In genomic region chr9:123033864-123034598, GRCh38 we compare ENCODE assay signal across 16 cellular contexts. TPM values are rescaled to one million over a fixed set of nuclear protein-coding genes. Genes with fewer than 3 reads are reported as not detected.
A peak's percentile ranks its signal among the peaks of the same experiment; 100 is the strongest.
DNase-seq lines count a peak whose midpoint lies in the region; ATAC-seq and TF ChIP-seq lines count a peak whose summit lies in the region.
"Had no signal": no experiment of that assay in that cellular context is flagged by ENCODE, and none has a peak within 500 bp of the region (broad histone marks: within the 10 kb centered on the region; RNA-seq: fewer than 3 reads in every experiment).

No MANE protein-coding gene starts in this region.

- H2BK120ac ChIP-seq in H9 (ENCODE audit: low read depth, low read length, poor library complexity, severe bottlenecking), result no peak overlapping the region

- H3K9me3 ChIP-seq in H9 (ENCODE audit: control insufficient read depth, low read depth, low read length) (no peaks in the 10 kb centered on the region), hepatocyte (ENCODE audit: low read depth) (no peaks in the 10 kb centered on the region), smooth muscle cell (replicated peaks; ENCODE audit: low read depth) (no peaks in the 10 kb centered on the region)
- H3K9me3 ChIP-seq: SJSA1 had no signal

- TF ChIP-seq CTCF in H9 (conservative IDR thresholded peaks at IDR 0.05) (no peak), brain microvascular endothelial cell (IDR thresholded peaks at IDR 0.05; ENCODE audit: low read depth, low read length, missing control alignments) (no peak), hepatocyte (IDR thresholded peaks at IDR 0.05; ENCODE audit: poor library complexity) (no peak), smooth muscle cell (IDR thresholded peaks at IDR 0.05; ENCODE audit: borderline replicate concordance, insufficient read depth, poor library complexity, severe bottlenecking) (no peak)

- peak overlapping the region in 2 of 3 experiments; percentile 21 to 37; a peak in 2 of 7 replicates for H3K27ac Mint-ChIP-seq in H9
- H3K27ac Mint-ChIP-seq: dendritic cell treated with granulocyte-macrophage colony-stimulating factor and Interleukin-4, amounts not matched to agents 40 ng/mL and 50 ng/mL, for 4 days had no signal

- in situ Hi-C loops in brain microvascular endothelial cell (cut with HindIII; ENCODE audit: low pct_ligation_motif_present, low sequenced_read_pairs), result no loop called here

- no peaks in the 10 kb centered on the region for H3F3A ChIP-seq in smooth muscle cell (ENCODE audit: low read depth)

- DNase-seq in H9 (no peak), brain microvascular endothelial cell (peak; percentile 22), hepatocyte (ENCODE audit: low spot score) (peak; percentile 8), smooth muscle cell (lab: John Stamatoyannopoulos, UW; ENCODE audit: unreplicated experiment) (no peak), NCI-H2029 treated with DMSO at 0.1 percent for 48 hours (lab: John Stamatoyannopoulos, UW) (no peak), glomerular visceral epithelial cell (ENCODE audit: extremely low spot score) (no peak), left colon (no peak)
- DNase-seq: activated naive CD4-positive, alpha-beta T cell; CD4-positive, CD25-positive, alpha-beta regulatory T cell; Karpas-422; NCI-H446 had no signal

- no peak overlapping the region for H3K9ac ChIP-seq in H9 (ENCODE audit: extremely low read depth, insufficient read length, low read length)
- no peak overlapping the region for H3K9ac ChIP-seq in smooth muscle cell (ENCODE audit: low read depth)

- peaks cover 0 to 16% (median 5%) of the 10 kb centered on the region in 3 experiments; a peak in 5 of 7 replicates for H3K36me3 Mint-ChIP-seq in H9 (ENCODE audit: insufficient read depth in 1 of 3, low read depth in 3 of 3)

- no peak overlapping the region for H3K4me3 ChIP-seq in brain microvascular endothelial cell (ENCODE audit: low read depth, low read length)
- no peak overlapping the region for H3K4me3 ChIP-seq in hepatocyte
- H3K4me3 ChIP-seq in smooth muscle cell, result peak overlapping the region; percentile 13
- H3K4me3 ChIP-seq: SJSA1 had no signal

- H3K27ac ChIP-seq in H9 (ENCODE audit: insufficient read length, low read depth, low read length), result no peak overlapping the region
- no peak overlapping the region for H3K27ac ChIP-seq in brain microvascular endothelial cell
- no peak overlapping the region for H3K27ac ChIP-seq in hepatocyte
- no peak overlapping the region for H3K27ac ChIP-seq in smooth muscle cell (ENCODE audit: low read depth)
- H3K27ac ChIP-seq: SJSA1 had no signal

- H3K4me2 ChIP-seq in H9 (ENCODE audit: insufficient read depth, insufficient read length, low read length) (no peak overlapping the region), hepatocyte (peak overlapping the region; percentile 50), smooth muscle cell (peak overlapping the region; percentile 35)

- no peak overlapping the region for H3K14ac ChIP-seq in H9 (ENCODE audit: insufficient read depth, low read length)

- no peaks in the 10 kb centered on the region for H3K9me3 Mint-ChIP-seq in H9
- H3K9me3 Mint-ChIP-seq: CD4-positive, CD25-positive, alpha-beta regulatory T cell; dendritic cell treated with granulocyte-macrophage colony-stimulating factor and Interleukin-4, amounts not matched to agents 40 ng/mL and 50 ng/mL, for 4 days; stimulated activated naive CD8-positive, alpha-beta T cell treated with anti-CD3 and anti-CD28 coated beads, Interleukin-15, Interleukin-2, amounts not matched to agents 100 ng/mL and 50 ng/mL, for 24 hours had no signal

- H3K23me2 ChIP-seq in H9 (ENCODE audit: insufficient read length, low read depth, low read length, poor library complexity, severe bottlenecking), result no peaks in the 10 kb centered on the region

- peaks cover 0 to 11% of the 10 kb centered on the region in 2 experiments; a peak in 2 of 4 replicates for H3K4me1 Mint-ChIP-seq in H9

- no peak overlapping the region for H2AK5ac ChIP-seq in H9 (ENCODE audit: insufficient read length, low read length)

- no peaks in the 10 kb centered on the region for H3K36me3 ChIP-seq in brain microvascular endothelial cell (replicated peaks)
- H3K36me3 ChIP-seq in hepatocyte (replicated peaks; ENCODE audit: insufficient read depth, low read depth), result no peaks in the 10 kb centered on the region
- H3K36me3 ChIP-seq in smooth muscle cell (ENCODE audit: low read depth), result no peaks in the 10 kb centered on the region
- H3K36me3 ChIP-seq: SJSA1 had no signal

- H2BK20ac ChIP-seq in H9 (ENCODE audit: low read depth, low read length, poor library complexity, severe bottlenecking), result no peak overlapping the region

- no peak overlapping the region for H4K5ac ChIP-seq in H9 (ENCODE audit: insufficient read length, low read depth, low read length)

- no peak overlapping the region for H3K18ac ChIP-seq in H9 (ENCODE audit: insufficient read length, low read depth, low read length)

- no peak overlapping the region for H3T11ph ChIP-seq in H9 (ENCODE audit: low read length)

- H3K23ac ChIP-seq in H9 (ENCODE audit: insufficient read length, low read depth, low read length), result no peak overlapping the region

- H3K9me2 ChIP-seq in hepatocyte (replicated peaks; ENCODE audit: insufficient read depth), result no peaks in the 10 kb centered on the region

- no CpG with 5 or more reads among the region's 8 CpGs for WGBS in H9 (ENCODE audit: extremely low coverage, insufficient read length, low lambda C conversion rate)
- WGBS in hepatocyte (ENCODE audit: low lambda C conversion rate, missing lambda C conversion rate), result 73% methylated on average over 8 of the region's 8 CpGs
- 90% methylated on average over 8 of the region's 8 CpGs for WGBS in smooth muscle cell (ENCODE audit: low lambda C conversion rate)

- H3K79me2 ChIP-seq in H9 (ENCODE audit: insufficient read depth, low read length) (no peaks in the 10 kb centered on the region), hepatocyte (peaks cover 13% of the 10 kb centered on the region), smooth muscle cell (ENCODE audit: low read depth) (no peaks in the 10 kb centered on the region)

- H3K4ac ChIP-seq in H9 (ENCODE audit: low read depth, low read length), result no peak overlapping the region

- no peaks in the 10 kb centered on the region for H3K27me3 Mint-ChIP-seq in H9 (ENCODE audit: low read depth)
- H3K27me3 Mint-ChIP-seq: CD4-positive, CD25-positive, alpha-beta regulatory T cell; stimulated activated naive CD8-positive, alpha-beta T cell treated with anti-CD3 and anti-CD28 coated beads, Interleukin-15, Interleukin-2, amounts not matched to agents 100 ng/mL and 50 ng/mL, for 24 hours had no signal

- no peaks in the 10 kb centered on the region for H3K79me1 ChIP-seq in H9 (ENCODE audit: insufficient read depth, low read depth, low read length, poor library complexity, severe bottlenecking)

- no peak overlapping the region for H4K8ac ChIP-seq in H9 (replicated peaks; ENCODE audit: insufficient read length, low read depth, low read length)

- intact Hi-C loops in left colon (cut with DNase I, micrococcal nuclease), result no loop called here

- H3K56ac ChIP-seq in H9 (ENCODE audit: insufficient read length, low read depth, low read length), result no peak overlapping the region

- H3K4me3 Mint-ChIP-seq in H9, result no peak overlapping the region
- H3K4me3 Mint-ChIP-seq: CD4-positive, CD25-positive, alpha-beta regulatory T cell; dendritic cell treated with granulocyte-macrophage colony-stimulating factor and Interleukin-4, amounts not matched to agents 40 ng/mL and 50 ng/mL, for 4 days; stimulated activated naive CD8-positive, alpha-beta T cell treated with anti-CD3 and anti-CD28 coated beads, Interleukin-15, Interleukin-2, amounts not matched to agents 100 ng/mL and 50 ng/mL, for 24 hours had no signal

- H4K20me1 ChIP-seq in H9 (ENCODE audit: control insufficient read depth, insufficient read depth, insufficient read length) (no peaks in the 10 kb centered on the region), hepatocyte (ENCODE audit: insufficient read depth, poor library complexity, severe bottlenecking) (no peaks in the 10 kb centered on the region), smooth muscle cell (ENCODE audit: low read depth) (peaks cover 4% of the 10 kb centered on the region)

- no peak for ATAC-seq in GM18511 (IDR thresholded peaks at IDR 0.05; ENCODE audit: unreplicated experiment)
- no peak for ATAC-seq in left colon
- ATAC-seq: HCT116 had no signal

- H2AFZ ChIP-seq in H9 (ENCODE audit: low read length) (no peak overlapping the region), hepatocyte (no peak overlapping the region), smooth muscle cell (ENCODE audit: low read depth) (no peak overlapping the region)

- H2BK12ac ChIP-seq in H9 (ENCODE audit: insufficient read length, low read depth, low read length), result no peak overlapping the region

- no peak overlapping the region for H2BK15ac ChIP-seq in H9 (ENCODE audit: low read depth, low read length)

- no peak overlapping the region for H4K91ac ChIP-seq in H9 (ENCODE audit: insufficient read length, low read depth, low read length)

- no peak overlapping the region for H2BK5ac ChIP-seq in H9 (ENCODE audit: insufficient read length, low read length)

- H3K4me1 ChIP-seq in H9 (ENCODE audit: insufficient read depth, low read length) (no peaks in the 10 kb centered on the region), hepatocyte (ENCODE audit: insufficient read depth) (no peaks in the 10 kb centered on the region), smooth muscle cell (ENCODE audit: low read depth) (peaks cover 12% of the 10 kb centered on the region)

- H3K27me3 ChIP-seq in H9 (ENCODE audit: insufficient read depth, low read length) (no peaks in the 10 kb centered on the region), brain microvascular endothelial cell (replicated peaks) (no peaks in the 10 kb centered on the region), hepatocyte (no peaks in the 10 kb centered on the region), smooth muscle cell (ENCODE audit: low read depth) (no peaks in the 10 kb centered on the region)
- H3K27me3 ChIP-seq: SJSA1 had no signal

RNA-seq across cellular contexts. Expression of gene GPR21, which starts 0.6 kb away (rescaled TPM):
- 0.87 and 1.0 TPM in 2 replicates for total RNA-seq in H9 (2021)
- total RNA-seq in hepatocyte, result 0.50 and 2.2 TPM in 2 replicates
- polyA plus RNA-seq in hepatocyte, result 0.75 TPM in 1 of 2 replicates, not detected in the other
- 1.4 and 2.0 TPM in 2 replicates for total RNA-seq in smooth muscle cell
- not detected in 2 replicates for polyA plus RNA-seq in smooth muscle cell
- 1 to 10 TPM; 2.4 to 3.8 TPM for total RNA-seq in left colon
- total RNA-seq: SJSA1 had no signal
- polyA plus RNA-seq: CD4-positive, CD25-positive, alpha-beta regulatory T cell had no signal

Comparison
In these comparisons a context has a peak if more than half of its experiments do, and no peak if none do; other contexts are left out.
1. DNase-seq: peak in brain microvascular endothelial cell (single experiment) and hepatocyte (single experiment); none in H9 (single experiment), smooth muscle cell (single experiment), NCI-H2029 treated with DMSO at 0.1 percent for 48 hours (single experiment), glomerular visceral epithelial cell (single experiment) and left colon (0 of 2).